Comparison of ENCODE assay signal across 1 cellular context in the genomic region with DNA sequence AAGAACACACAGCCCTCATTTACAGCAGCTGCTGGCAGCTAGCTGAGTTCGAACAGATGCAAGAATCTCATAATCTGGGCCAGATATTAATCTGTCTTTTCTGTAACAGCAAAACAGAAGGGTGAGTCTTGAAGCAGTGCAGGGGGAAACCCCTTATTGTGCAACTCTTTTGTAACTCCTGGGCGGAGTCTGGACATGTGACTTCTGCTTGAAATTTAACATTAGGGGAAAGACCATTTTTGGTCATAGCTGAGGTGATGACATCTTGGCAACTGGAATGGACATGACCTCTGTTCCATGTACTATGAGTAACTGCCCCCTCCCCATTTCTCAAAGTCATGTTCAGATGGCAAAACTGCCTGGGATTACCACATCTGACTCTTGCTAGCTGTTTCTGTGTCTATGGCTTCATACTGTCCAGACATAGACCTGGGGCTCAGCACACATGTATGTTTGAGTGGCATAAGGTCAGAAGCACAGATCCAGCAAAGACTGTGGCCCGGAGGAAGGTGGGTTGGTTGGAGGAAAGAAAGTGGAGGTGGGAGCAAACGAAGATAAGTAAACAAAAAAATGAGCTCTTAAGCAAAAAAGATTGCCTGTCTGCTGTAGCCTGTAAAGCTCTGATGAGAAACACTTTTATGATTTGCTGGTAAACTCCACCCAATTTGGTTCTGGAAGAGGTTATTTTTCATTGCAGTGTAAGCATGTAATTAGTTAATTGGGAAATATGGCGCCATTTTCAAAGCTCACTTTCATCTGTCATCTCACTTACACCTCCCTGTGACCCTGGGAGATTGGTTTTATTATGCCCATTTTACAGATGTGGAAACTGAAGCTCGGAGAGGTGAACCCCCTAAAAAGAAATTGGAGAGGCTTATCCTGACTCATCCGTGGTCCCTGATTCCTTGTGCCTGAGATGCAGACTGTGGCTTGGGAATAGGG.
TF ChIP-seq lines count a peak whose summit lies in the region.

No MANE protein-coding gene starts in this region.

TF ChIP-seq in HepG2, 621 proteins besides CTCF, POLR2A, EP300 and RAD21 (continued from another document and continues in another):
- TF ChIP-seq, protein P1, sequence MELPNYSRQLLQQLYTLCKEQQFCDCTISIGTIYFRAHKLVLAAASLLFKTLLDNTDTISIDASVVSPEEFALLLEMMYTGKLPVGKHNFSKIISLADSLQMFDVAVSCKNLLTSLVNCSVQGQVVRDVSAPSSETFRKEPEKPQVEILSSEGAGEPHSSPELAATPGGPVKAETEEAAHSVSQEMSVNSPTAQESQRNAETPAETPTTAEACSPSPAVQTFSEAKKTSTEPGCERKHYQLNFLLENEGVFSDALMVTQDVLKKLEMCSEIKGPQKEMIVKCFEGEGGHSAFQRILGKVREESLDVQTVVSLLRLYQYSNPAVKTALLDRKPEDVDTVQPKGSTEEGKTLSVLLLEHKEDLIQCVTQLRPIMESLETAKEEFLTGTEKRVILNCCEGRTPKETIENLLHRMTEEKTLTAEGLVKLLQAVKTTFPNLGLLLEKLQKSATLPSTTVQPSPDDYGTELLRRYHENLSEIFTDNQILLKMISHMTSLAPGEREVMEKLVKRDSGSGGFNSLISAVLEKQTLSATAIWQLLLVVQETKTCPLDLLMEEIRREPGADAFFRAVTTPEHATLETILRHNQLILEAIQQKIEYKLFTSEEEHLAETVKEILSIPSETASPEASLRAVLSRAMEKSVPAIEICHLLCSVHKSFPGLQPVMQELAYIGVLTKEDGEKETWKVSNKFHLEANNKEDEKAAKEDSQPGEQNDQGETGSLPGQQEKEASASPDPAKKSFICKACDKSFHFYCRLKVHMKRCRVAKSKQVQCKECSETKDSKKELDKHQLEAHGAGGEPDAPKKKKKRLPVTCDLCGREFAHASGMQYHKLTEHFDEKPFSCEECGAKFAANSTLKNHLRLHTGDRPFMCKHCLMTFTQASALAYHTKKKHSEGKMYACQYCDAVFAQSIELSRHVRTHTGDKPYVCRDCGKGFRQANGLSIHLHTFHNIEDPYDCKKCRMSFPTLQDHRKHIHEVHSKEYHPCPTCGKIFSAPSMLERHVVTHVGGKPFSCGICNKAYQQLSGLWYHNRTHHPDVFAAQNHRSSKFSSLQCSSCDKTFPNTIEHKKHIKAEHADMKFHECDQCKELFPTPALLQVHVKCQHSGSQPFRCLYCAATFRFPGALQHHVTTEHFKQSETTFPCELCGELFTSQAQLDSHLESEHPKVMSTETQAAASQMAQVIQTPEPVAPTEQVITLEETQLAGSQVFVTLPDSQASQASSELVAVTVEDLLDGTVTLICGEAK (IDR thresholded peaks at IDR 0.05): no peak
- TF ChIP-seq, protein P1 (CRISPR knock-in tag; IDR thresholded peaks at IDR 0.05): no peak; the same call in 1 of the 2 replicates
- no peak for TF ChIP-seq ZNF547 (CRISPR knock-in tag; IDR thresholded peaks at IDR 0.05)
- TF ChIP-seq ZMYM2 (CRISPR knock-in tag; IDR thresholded peaks at IDR 0.05): no peak; the same call in 1 of the 2 replicates
- TF ChIP-seq, protein P2, sequence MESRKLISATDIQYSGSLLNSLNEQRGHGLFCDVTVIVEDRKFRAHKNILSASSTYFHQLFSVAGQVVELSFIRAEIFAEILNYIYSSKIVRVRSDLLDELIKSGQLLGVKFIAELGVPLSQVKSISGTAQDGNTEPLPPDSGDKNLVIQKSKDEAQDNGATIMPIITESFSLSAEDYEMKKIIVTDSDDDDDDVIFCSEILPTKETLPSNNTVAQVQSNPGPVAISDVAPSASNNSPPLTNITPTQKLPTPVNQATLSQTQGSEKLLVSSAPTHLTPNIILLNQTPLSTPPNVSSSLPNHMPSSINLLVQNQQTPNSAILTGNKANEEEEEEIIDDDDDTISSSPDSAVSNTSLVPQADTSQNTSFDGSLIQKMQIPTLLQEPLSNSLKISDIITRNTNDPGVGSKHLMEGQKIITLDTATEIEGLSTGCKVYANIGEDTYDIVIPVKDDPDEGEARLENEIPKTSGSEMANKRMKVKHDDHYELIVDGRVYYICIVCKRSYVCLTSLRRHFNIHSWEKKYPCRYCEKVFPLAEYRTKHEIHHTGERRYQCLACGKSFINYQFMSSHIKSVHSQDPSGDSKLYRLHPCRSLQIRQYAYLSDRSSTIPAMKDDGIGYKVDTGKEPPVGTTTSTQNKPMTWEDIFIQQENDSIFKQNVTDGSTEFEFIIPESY (CRISPR knock-in tag; IDR thresholded peaks at IDR 0.05): peak; percentile 39; the same call in 1 of the 2 replicates
- TF ChIP-seq CCAR2 (optimal IDR thresholded peaks at IDR 0.05; ENCODE audit: low read depth, low read length): no peak
- TF ChIP-seq HHEX (CRISPR knock-in tag; IDR thresholded peaks at IDR 0.05): no peak
- TF ChIP-seq MEF2D (CRISPR knock-in tag; IDR thresholded peaks at IDR 0.05): peak; percentile 85; the same call in 1 of the 2 replicates
- no peak for TF ChIP-seq KDM5B (CRISPR knock-in tag; IDR thresholded peaks at IDR 0.05; ENCODE audit: borderline replicate concordance)
- no peak; the same call in 1 of the 2 replicates for TF ChIP-seq MTA1 (CRISPR knock-in tag; IDR thresholded peaks at IDR 0.05; ENCODE audit: borderline replicate concordance)
- TF ChIP-seq HMG20A (CRISPR knock-in tag; IDR thresholded peaks at IDR 0.05; ENCODE audit: borderline replicate concordance): peak; percentile 67; the same call in 1 of the 2 replicates
- TF ChIP-seq TAF15 (IDR thresholded peaks at IDR 0.05; ENCODE audit: low read depth, low read length, poor library complexity, severe bottlenecking): no peak
- TF ChIP-seq SMAD9 (CRISPR knock-in tag; IDR thresholded peaks at IDR 0.05): no peak
- TF ChIP-seq FIP1L1 (IDR thresholded peaks at IDR 0.05; ENCODE audit: borderline replicate concordance, insufficient read depth, low read depth, low read length): no peak
- TF ChIP-seq EEA1 (CRISPR knock-in tag; IDR thresholded peaks at IDR 0.05; ENCODE audit: borderline replicate concordance): no peak
- no peak for TF ChIP-seq TEAD2 (CRISPR knock-in tag; IDR thresholded peaks at IDR 0.05)
- no peak for TF ChIP-seq ZSCAN29 (CRISPR knock-in tag; conservative IDR thresholded peaks at IDR 0.05)
- no peak for TF ChIP-seq NCOA5 (CRISPR knock-in tag; IDR thresholded peaks at IDR 0.05)
- TF ChIP-seq, protein P3, sequence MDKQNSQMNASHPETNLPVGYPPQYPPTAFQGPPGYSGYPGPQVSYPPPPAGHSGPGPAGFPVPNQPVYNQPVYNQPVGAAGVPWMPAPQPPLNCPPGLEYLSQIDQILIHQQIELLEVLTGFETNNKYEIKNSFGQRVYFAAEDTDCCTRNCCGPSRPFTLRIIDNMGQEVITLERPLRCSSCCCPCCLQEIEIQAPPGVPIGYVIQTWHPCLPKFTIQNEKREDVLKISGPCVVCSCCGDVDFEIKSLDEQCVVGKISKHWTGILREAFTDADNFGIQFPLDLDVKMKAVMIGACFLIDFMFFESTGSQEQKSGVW (CRISPR knock-in tag; IDR thresholded peaks at IDR 0.05; ENCODE audit: borderline replicate concordance): no peak
- no peak for TF ChIP-seq ZNF567 (CRISPR knock-in tag; IDR thresholded peaks at IDR 0.05; ENCODE audit: borderline replicate concordance)
- peak; percentile 71 for TF ChIP-seq KAT8 (CRISPR knock-in tag; IDR thresholded peaks at IDR 0.05)
- TF ChIP-seq MTF2 (CRISPR knock-in tag; IDR thresholded peaks at IDR 0.05; ENCODE audit: borderline replicate concordance): no peak
- TF ChIP-seq, protein P4, sequence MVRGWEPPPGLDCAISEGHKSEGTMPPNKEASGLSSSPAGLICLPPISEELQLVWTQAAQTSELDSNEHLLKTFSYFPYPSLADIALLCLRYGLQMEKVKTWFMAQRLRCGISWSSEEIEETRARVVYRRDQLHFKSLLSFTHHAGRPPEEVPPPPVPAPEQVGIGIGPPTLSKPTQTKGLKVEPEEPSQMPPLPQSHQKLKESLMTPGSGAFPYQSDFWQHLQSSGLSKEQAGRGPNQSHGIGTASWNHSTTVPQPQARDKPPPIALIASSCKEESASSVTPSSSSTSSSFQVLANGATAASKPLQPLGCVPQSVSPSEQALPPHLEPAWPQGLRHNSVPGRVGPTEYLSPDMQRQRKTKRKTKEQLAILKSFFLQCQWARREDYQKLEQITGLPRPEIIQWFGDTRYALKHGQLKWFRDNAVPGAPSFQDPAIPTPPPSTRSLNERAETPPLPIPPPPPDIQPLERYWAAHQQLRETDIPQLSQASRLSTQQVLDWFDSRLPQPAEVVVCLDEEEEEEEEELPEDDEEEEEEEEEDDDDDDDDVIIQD (CRISPR knock-in tag; IDR thresholded peaks at IDR 0.05; ENCODE audit: low read depth): peak; percentile 76
- no peak; the same call in 1 of the 2 replicates for TF ChIP-seq GABPB1 (CRISPR knock-in tag; IDR thresholded peaks at IDR 0.05)
- peak; percentile 71; the same call in 1 of the 2 replicates for TF ChIP-seq ZNF292 (CRISPR knock-in tag; IDR thresholded peaks at IDR 0.05; ENCODE audit: borderline replicate concordance, low read depth)
- TF ChIP-seq, protein P5, sequence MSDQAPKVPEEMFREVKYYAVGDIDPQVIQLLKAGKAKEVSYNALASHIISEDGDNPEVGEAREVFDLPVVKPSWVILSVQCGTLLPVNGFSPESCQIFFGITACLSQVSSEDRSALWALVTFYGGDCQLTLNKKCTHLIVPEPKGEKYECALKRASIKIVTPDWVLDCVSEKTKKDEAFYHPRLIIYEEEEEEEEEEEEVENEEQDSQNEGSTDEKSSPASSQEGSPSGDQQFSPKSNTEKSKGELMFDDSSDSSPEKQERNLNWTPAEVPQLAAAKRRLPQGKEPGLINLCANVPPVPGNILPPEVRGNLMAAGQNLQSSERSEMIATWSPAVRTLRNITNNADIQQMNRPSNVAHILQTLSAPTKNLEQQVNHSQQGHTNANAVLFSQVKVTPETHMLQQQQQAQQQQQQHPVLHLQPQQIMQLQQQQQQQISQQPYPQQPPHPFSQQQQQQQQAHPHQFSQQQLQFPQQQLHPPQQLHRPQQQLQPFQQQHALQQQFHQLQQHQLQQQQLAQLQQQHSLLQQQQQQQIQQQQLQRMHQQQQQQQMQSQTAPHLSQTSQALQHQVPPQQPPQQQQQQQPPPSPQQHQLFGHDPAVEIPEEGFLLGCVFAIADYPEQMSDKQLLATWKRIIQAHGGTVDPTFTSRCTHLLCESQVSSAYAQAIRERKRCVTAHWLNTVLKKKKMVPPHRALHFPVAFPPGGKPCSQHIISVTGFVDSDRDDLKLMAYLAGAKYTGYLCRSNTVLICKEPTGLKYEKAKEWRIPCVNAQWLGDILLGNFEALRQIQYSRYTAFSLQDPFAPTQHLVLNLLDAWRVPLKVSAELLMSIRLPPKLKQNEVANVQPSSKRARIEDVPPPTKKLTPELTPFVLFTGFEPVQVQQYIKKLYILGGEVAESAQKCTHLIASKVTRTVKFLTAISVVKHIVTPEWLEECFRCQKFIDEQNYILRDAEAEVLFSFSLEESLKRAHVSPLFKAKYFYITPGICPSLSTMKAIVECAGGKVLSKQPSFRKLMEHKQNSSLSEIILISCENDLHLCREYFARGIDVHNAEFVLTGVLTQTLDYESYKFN (CRISPR knock-in tag; conservative IDR thresholded peaks at IDR 0.05): peak; percentile 65
- no peak for TF ChIP-seq ZZZ3 (CRISPR knock-in tag; IDR thresholded peaks at IDR 0.05; ENCODE audit: borderline replicate concordance)
- 0 out of 2 replicates have a peak, but pooled peaks have one; percentile 33 for TF ChIP-seq ZNF230 (CRISPR knock-in tag; IDR thresholded peaks at IDR 0.05)
- TF ChIP-seq, protein P6, sequence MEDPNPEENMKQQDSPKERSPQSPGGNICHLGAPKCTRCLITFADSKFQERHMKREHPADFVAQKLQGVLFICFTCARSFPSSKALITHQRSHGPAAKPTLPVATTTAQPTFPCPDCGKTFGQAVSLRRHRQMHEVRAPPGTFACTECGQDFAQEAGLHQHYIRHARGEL (CRISPR knock-in tag; IDR thresholded peaks at IDR 0.05): no peak
- no peak for TF ChIP-seq ZSCAN22 (CRISPR knock-in tag; IDR thresholded peaks at IDR 0.05)
- no peak for TF ChIP-seq ZNF703 (CRISPR knock-in tag; IDR thresholded peaks at IDR 0.05; ENCODE audit: borderline replicate concordance)
- peak; percentile 39; the same call in 1 of the 2 replicates for TF ChIP-seq ZMYM3 (CRISPR knock-in tag; IDR thresholded peaks at IDR 0.05)
- TF ChIP-seq STAG1 (CRISPR knock-in tag; IDR thresholded peaks at IDR 0.05): no peak
- TF ChIP-seq KDM5A (IDR thresholded peaks at IDR 0.05; ENCODE audit: borderline replicate concordance, low read length): no peak
- no peak for TF ChIP-seq HMGA1 (CRISPR knock-in tag; conservative IDR thresholded peaks at IDR 0.05)
- TF ChIP-seq ZNF354B (CRISPR knock-in tag; IDR thresholded peaks at IDR 0.05): no peak
- TF ChIP-seq NR3C1 (CRISPR knock-in tag; IDR thresholded peaks at IDR 0.05): no peak
